ENCODE assay signal across 24 cellular contexts in the genomic region with DNA sequence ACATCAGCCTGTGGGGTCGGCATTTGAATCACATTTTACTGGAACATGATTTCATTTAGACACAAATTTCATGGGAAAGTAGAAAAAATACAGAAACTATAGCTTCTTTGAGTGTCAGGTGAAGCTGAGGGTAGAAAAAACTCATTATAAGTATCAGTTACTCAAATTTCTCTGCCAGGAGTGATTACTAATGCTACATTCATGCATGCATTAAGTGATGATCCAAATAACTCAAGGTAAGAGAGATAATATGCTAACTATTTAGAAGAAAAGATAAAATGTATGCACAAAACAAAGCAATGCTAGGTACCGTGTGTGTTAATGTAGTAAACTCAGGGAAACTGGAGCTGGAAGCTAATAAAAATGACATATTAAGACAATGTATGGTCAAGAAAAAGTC.
A peak's percentile ranks its signal among the peaks of the same experiment; 100 is the strongest.
DNase-seq lines count a peak whose midpoint lies in the region; ATAC-seq, FAIRE-seq and TF ChIP-seq lines count a peak whose summit lies in the region.
"Had no signal": no experiment of that assay in that cellular context is flagged by ENCODE, and none has a peak within 500 bp of the region (broad histone marks: within the 10 kb centered on the region; RNA-seq: fewer than 3 reads in every experiment).

No MANE protein-coding gene starts in this region.

- TF ChIP-seq CTCF in bronchial epithelial cell (IDR thresholded peaks at IDR 0.05; ENCODE audit: insufficient read depth, low read length, severe bottlenecking) (no peak), kidney epithelial cell (IDR thresholded peaks at IDR 0.05; ENCODE audit: insufficient read depth, low read length, poor library complexity, severe bottlenecking) (no peak)

- no peaks in the 10 kb centered on the region for H3K27me3 ChIP-seq in bronchial epithelial cell (ENCODE audit: control insufficient read depth, insufficient read depth, low read length)
- no peaks in the 10 kb centered on the region for H3K27me3 ChIP-seq in kidney epithelial cell (ENCODE audit: control insufficient read depth, insufficient read depth, low read length)
- H3K27me3 ChIP-seq: BE2C had no signal

- no peaks in the 10 kb centered on the region for H3K4me1 Mint-ChIP-seq in activated CD8-positive, alpha-beta T cell treated with anti-CD3 and anti-CD28 coated beads, Interleukin-2, amount 10 ng/mL, durations not matched to agents 7 days and 5 days (ENCODE audit: low read depth)
- H3K4me1 Mint-ChIP-seq: CD4-positive, CD25-positive, alpha-beta regulatory T cell; CD8-positive, alpha-beta memory T cell had no signal

- H3K36me3 Mint-ChIP-seq in activated CD8-positive, alpha-beta T cell treated with anti-CD3 and anti-CD28 coated beads, Interleukin-2, amount 10 ng/mL, durations not matched to agents 7 days and 5 days (ENCODE audit: low read depth): no peaks in the 10 kb centered on the region
- H3K36me3 Mint-ChIP-seq: CD4-positive, CD25-positive, alpha-beta regulatory T cell; CD8-positive, alpha-beta memory T cell had no signal

- no peaks in the 10 kb centered on the region for H3K36me3 ChIP-seq in bronchial epithelial cell (ENCODE audit: control insufficient read depth, insufficient read depth, low read length)
- H3K36me3 ChIP-seq in kidney epithelial cell (ENCODE audit: control insufficient read depth, insufficient read depth, low read length): no peaks in the 10 kb centered on the region
- H3K36me3 ChIP-seq: BE2C, HAP-1 had no signal

- H3K4me3 ChIP-seq in bronchial epithelial cell (ENCODE audit: low read depth, low read length) (no peak overlapping the region), kidney epithelial cell (ENCODE audit: low read depth, low read length) (no peak overlapping the region)
- H3K4me3 ChIP-seq: GM23248, HAP-1 had no signal

- ATAC-seq in HG03175 (IDR thresholded peaks at IDR 0.05; ENCODE audit: unreplicated experiment): no peak
- ATAC-seq in activated CD8-positive, alpha-beta T cell treated with anti-CD3 and anti-CD28 coated beads, Interleukin-2, amount 10 ng/mL, durations not matched to agents 7 days and 5 days: no peak

- no peak overlapping the region for H3K27ac Mint-ChIP-seq in activated CD8-positive, alpha-beta T cell treated with anti-CD3 and anti-CD28 coated beads, Interleukin-2, amount 10 ng/mL, durations not matched to agents 7 days and 5 days
- H3K27ac Mint-ChIP-seq: CD4-positive, CD25-positive, alpha-beta regulatory T cell had no signal

- H3K9me3 Mint-ChIP-seq in activated CD8-positive, alpha-beta T cell treated with anti-CD3 and anti-CD28 coated beads, Interleukin-2, amount 10 ng/mL, durations not matched to agents 7 days and 5 days (ENCODE audit: insufficient read depth): no peaks in the 10 kb centered on the region

- CTCF ChIA-PET in activated CD8-positive, alpha-beta T cell treated with anti-CD3 and anti-CD28 coated beads, Interleukin-2, amount 10 ng/mL, durations not matched to agents 7 days and 5 days (lab: Charles Lee): no interaction called here

- FAIRE-seq in bronchial epithelial cell (lab: Jason Lieb, UNC): no peak
- FAIRE-seq: G401.6, GM12891, GM19239, HTR-8/SVneo had no signal

- POLR2A ChIA-PET in activated CD8-positive, alpha-beta T cell treated with anti-CD3 and anti-CD28 coated beads, Interleukin-2, amount 10 ng/mL, durations not matched to agents 7 days and 5 days (lab: Charles Lee): no interaction called here

- H3K4me3 Mint-ChIP-seq in activated CD8-positive, alpha-beta T cell treated with anti-CD3 and anti-CD28 coated beads, Interleukin-2, amount 10 ng/mL, durations not matched to agents 7 days and 5 days: no peak overlapping the region
- H3K4me3 Mint-ChIP-seq: CD4-positive, CD25-positive, alpha-beta regulatory T cell; CD8-positive, alpha-beta memory T cell had no signal

- DNase-seq in ACHN: peak; percentile 16
- DNase-seq in M059J (ENCODE audit: low read depth): peak; percentile 7
- peak; percentile 38 for DNase-seq in bronchial epithelial cell (ENCODE audit: low read depth)
- DNase-seq in kidney epithelial cell (ENCODE audit: low read depth): peak; percentile 14
- DNase-seq in NCI-H2227 (lab: John Stamatoyannopoulos, UW; ENCODE audit: unreplicated experiment): no peak
- DNase-seq in substantia nigra (lab: John Stamatoyannopoulos, UW): no peak
- no peak for DNase-seq in activated CD8-positive, alpha-beta T cell treated with anti-CD3 and anti-CD28 coated beads, Interleukin-2, amount 10 ng/mL, durations not matched to agents 7 days and 5 days
- DNase-seq: BE2C; C1 segment of cervical spinal cord; CD4-positive, CD25-positive, alpha-beta regulatory T cell; CD8-positive, alpha-beta memory T cell; COR-L47; DMS 273 treated with DMSO at 0.1 percent for 48 hours; DMS53; DND-41; EL; GM23248; IMR-90 had no signal

- in situ Hi-C loops in ACHN (cut with HindIII; ENCODE audit: low pct_ligation_motif_present, low pct_unique_long_range_greater_than_20kb, low sequenced_read_pairs): no loop called here

- H3K27ac ChIP-seq in substantia nigra (ENCODE audit: low read depth, low read length, poor library complexity, severe bottlenecking): no peak overlapping the region
- H3K27ac ChIP-seq: GM23248 had no signal

- no peaks in the 10 kb centered on the region for H3K27me3 Mint-ChIP-seq in activated CD8-positive, alpha-beta T cell treated with anti-CD3 and anti-CD28 coated beads, Interleukin-2, amount 10 ng/mL, durations not matched to agents 7 days and 5 days (ENCODE audit: low read depth)
- H3K27me3 Mint-ChIP-seq: CD4-positive, CD25-positive, alpha-beta regulatory T cell had no signal

Comparison
In these comparisons a context has a peak if more than half of its experiments do, and no peak if none do; other contexts are left out.
1. DNase-seq: peak in ACHN (single experiment), M059J (single experiment), bronchial epithelial cell (single experiment) and kidney epithelial cell (single experiment); none in NCI-H2227 (single experiment), substantia nigra (0 of 49) and activated CD8-positive, alpha-beta T cell treated with anti-CD3 and anti-CD28 coated beads, Interleukin-2, amount 10 ng/mL, durations not matched to agents 7 days and 5 days (single experiment).